Comparison of ENCODE assay signal across 8 cellular contexts in genomic region chr2:173159794-173160463, GRCh38.
DNase-seq lines count a peak whose midpoint lies in the region; ATAC-seq and TF ChIP-seq lines count a peak whose summit lies in the region.

No MANE protein-coding gene starts in this region.

- peak overlapping the region in 5 of 11 experiments; percentile 10 to 65 (median 29); a peak in 6 of 22 replicates for H3K9ac ChIP-seq in BLaER1 treated with 17β-estradiol and CSF1 and Interleukin-3, amounts not matched to agents 10 nM and 100 nM

- peaks cover 0 to 80% (median 15%) of the 10 kb centered on the region in 10 experiments; a peak in 12 of 20 replicates for H3K4me1 ChIP-seq in BLaER1 treated with 17β-estradiol and CSF1 and Interleukin-3, amounts not matched to agents 10 nM and 100 nM

- H3K4me3 Mint-ChIP-seq in neural crest cell, result no peak overlapping the region
- H3K4me3 Mint-ChIP-seq in activated T-helper 1 cell treated with anti-CD3 and anti-CD28 coated beads, Interleukin-12 subunit alpha, Interleukin-12 subunit beta, Interleukin-2, Interleukin-4 antibody, amounts not matched to agents 30 ng/mL and 10 ng/mL and 1 ng/mL, durations not matched to agents 14 hours and 24 hours and 36 hours, result no peak overlapping the region

- no peak for ATAC-seq in GM18517 (IDR thresholded peaks at IDR 0.05; ENCODE audit: unreplicated experiment)

- H3K27me3 ChIP-seq in BLaER1 treated with 17β-estradiol and CSF1 and Interleukin-3, amounts not matched to agents 10 nM and 100 nM, result no peaks in the 10 kb centered on the region

- H3K27me3 Mint-ChIP-seq in neural crest cell (ENCODE audit: low read depth), result no peaks in the 10 kb centered on the region
- H3K27me3 Mint-ChIP-seq in activated T-helper 1 cell treated with anti-CD3 and anti-CD28 coated beads, Interleukin-12 subunit alpha, Interleukin-12 subunit beta, Interleukin-2, Interleukin-4 antibody, amounts not matched to agents 30 ng/mL and 10 ng/mL and 1 ng/mL, durations not matched to agents 14 hours and 24 hours and 36 hours (ENCODE audit: insufficient read depth), result peaks cover 5% of the 10 kb centered on the region

- H3K4me3 ChIP-seq in BLaER1 treated with 17β-estradiol and CSF1 and Interleukin-3, amounts not matched to agents 10 nM and 100 nM, result peak overlapping the region in 1 of 10 experiments; percentile 44; a peak in 1 of 20 replicates

- TF ChIP-seq CTCF in neural crest cell (conservative IDR thresholded peaks at IDR 0.05), result no peak

- H3K9me3 ChIP-seq in BLaER1 treated with 17β-estradiol and CSF1 and Interleukin-3, amounts not matched to agents 10 nM and 100 nM (replicated peaks in 1 of 11), result peaks cover 22 to 39% (median 32%) of the 10 kb centered on the region in 11 experiments

- intact Hi-C loops in activated T-helper 1 cell treated with anti-CD3 and anti-CD28 coated beads, Interleukin-12 subunit alpha, Interleukin-12 subunit beta, Interleukin-2, Interleukin-4 antibody, amounts not matched to agents 30 ng/mL and 10 ng/mL and 1 ng/mL, durations not matched to agents 14 hours and 24 hours and 36 hours (cut with micrococcal nuclease), result no loop called here

- DNase-seq in NCI-H2196 (lab: John Stamatoyannopoulos, UW; ENCODE audit: unreplicated experiment) (peak; percentile 62), epithelial cell of prostate (ENCODE audit: low read depth, low spot score) (peak; percentile 98), neural crest cell (ENCODE audit: low read depth, low spot score) (no peak), G401 (ENCODE audit: low spot score) (no peak), NCI-H187 treated with DMSO at 0.1 percent for 48 hours (lab: John Stamatoyannopoulos, UW) (no peak)
- no peak for DNase-seq in activated T-helper 1 cell treated with anti-CD3 and anti-CD28 coated beads, Interleukin-12 subunit alpha, Interleukin-12 subunit beta, Interleukin-2, Interleukin-4 antibody, amounts not matched to agents 30 ng/mL and 10 ng/mL and 1 ng/mL, durations not matched to agents 14 hours and 24 hours and 36 hours (ENCODE audit: low spot score)

- H3K4me2 ChIP-seq in BLaER1 treated with 17β-estradiol and CSF1 and Interleukin-3, amounts not matched to agents 10 nM and 100 nM, result peak overlapping the region in 7 of 11 experiments; percentile 20 to 91 (median 70); a peak in 12 of 22 replicates

- peaks cover 20 to 48% (median 35%) of the 10 kb centered on the region in 11 experiments; a peak in 21 of 22 replicates for H3K36me3 ChIP-seq in BLaER1 treated with 17β-estradiol and CSF1 and Interleukin-3, amounts not matched to agents 10 nM and 100 nM

- peaks cover 0 to 15% (median 0%) of the 10 kb centered on the region in 11 experiments; a peak in 3 of 22 replicates for H4K20me1 ChIP-seq in BLaER1 treated with 17β-estradiol and CSF1 and Interleukin-3, amounts not matched to agents 10 nM and 100 nM

- H3K27ac Mint-ChIP-seq in neural crest cell (ENCODE audit: unreplicated experiment), result peak overlapping the region; percentile 80
- H3K27ac Mint-ChIP-seq in activated T-helper 1 cell treated with anti-CD3 and anti-CD28 coated beads, Interleukin-12 subunit alpha, Interleukin-12 subunit beta, Interleukin-2, Interleukin-4 antibody, amounts not matched to agents 30 ng/mL and 10 ng/mL and 1 ng/mL, durations not matched to agents 14 hours and 24 hours and 36 hours, result no peak overlapping the region

- peaks cover 21% of the 10 kb centered on the region for H3K4me1 Mint-ChIP-seq in neural crest cell
- peaks cover 6% of the 10 kb centered on the region for H3K4me1 Mint-ChIP-seq in activated T-helper 1 cell treated with anti-CD3 and anti-CD28 coated beads, Interleukin-12 subunit alpha, Interleukin-12 subunit beta, Interleukin-2, Interleukin-4 antibody, amounts not matched to agents 30 ng/mL and 10 ng/mL and 1 ng/mL, durations not matched to agents 14 hours and 24 hours and 36 hours (ENCODE audit: low read depth)

- H3K9me3 Mint-ChIP-seq in neural crest cell, result peaks cover 17% of the 10 kb centered on the region
- H3K9me3 Mint-ChIP-seq in activated T-helper 1 cell treated with anti-CD3 and anti-CD28 coated beads, Interleukin-12 subunit alpha, Interleukin-12 subunit beta, Interleukin-2, Interleukin-4 antibody, amounts not matched to agents 30 ng/mL and 10 ng/mL and 1 ng/mL, durations not matched to agents 14 hours and 24 hours and 36 hours, result peaks cover 19% of the 10 kb centered on the region

- peak overlapping the region in 9 of 11 experiments; percentile 2 to 80 (median 68); a peak in 15 of 22 replicates for H3K27ac ChIP-seq in BLaER1 treated with 17β-estradiol and CSF1 and Interleukin-3, amounts not matched to agents 10 nM and 100 nM
- peak overlapping the region; percentile 88 for H3K27ac ChIP-seq in epithelial cell of prostate

- in situ Hi-C loops in G401 (cut with HindIII; ENCODE audit: low sequenced_read_pairs), result no loop called here

- H3K36me3 Mint-ChIP-seq in neural crest cell (ENCODE audit: low read depth), result peaks cover 25% of the 10 kb centered on the region
- H3K36me3 Mint-ChIP-seq in activated T-helper 1 cell treated with anti-CD3 and anti-CD28 coated beads, Interleukin-12 subunit alpha, Interleukin-12 subunit beta, Interleukin-2, Interleukin-4 antibody, amounts not matched to agents 30 ng/mL and 10 ng/mL and 1 ng/mL, durations not matched to agents 14 hours and 24 hours and 36 hours (ENCODE audit: low read depth), result no peaks in the 10 kb centered on the region

Comparison
In these comparisons a context has a peak if more than half of its experiments do, and no peak if none do; other contexts are left out.
1. DNase-seq: peak in NCI-H2196 (single experiment) and epithelial cell of prostate (single experiment); none in neural crest cell (single experiment), activated T-helper 1 cell treated with anti-CD3 and anti-CD28 coated beads, Interleukin-12 subunit alpha, Interleukin-12 subunit beta, Interleukin-2, Interleukin-4 antibody, amounts not matched to agents 30 ng/mL and 10 ng/mL and 1 ng/mL, durations not matched to agents 14 hours and 24 hours and 36 hours (single experiment), G401 (single experiment) and NCI-H187 treated with DMSO at 0.1 percent for 48 hours (single experiment).